8 cellular contexts compared by ENCODE assay signal in genomic region chr1:246506785-246507639, GRCh38. TPM values are rescaled to one million over a fixed set of nuclear protein-coding genes. Genes with fewer than 3 reads are reported as not detected.
DNase-seq lines count a peak whose midpoint lies in the region; ATAC-seq, FAIRE-seq and TF ChIP-seq lines count a peak whose summit lies in the region.

TSS of gene SMYD3 (minus strand) at chr1:246507279.

- peak within 1 kb of the TSS; percentile 91 for H3K4me3 ChIP-seq in left ventricle myocardium inferior

- H3K36me3 Mint-ChIP-seq in activated naive CD8-positive, alpha-beta T cell treated with anti-CD3 and anti-CD28 coated beads, Interleukin-2, amount 50 U/mL, for 24 hours (ENCODE audit: low read depth): peaks cover 4% of the 10 kb centered on the region

- H3K9me3 Mint-ChIP-seq in activated naive CD8-positive, alpha-beta T cell treated with anti-CD3 and anti-CD28 coated beads, Interleukin-2, amount 50 U/mL, for 24 hours: no peaks in the 10 kb centered on the region

- no peaks in the 10 kb centered on the region for H3K9me3 ChIP-seq in left ventricle myocardium inferior (replicated peaks)

- peaks cover 25% of the 10 kb centered on the region for H3K4me1 Mint-ChIP-seq in activated naive CD8-positive, alpha-beta T cell treated with anti-CD3 and anti-CD28 coated beads, Interleukin-2, amount 50 U/mL, for 24 hours

- H3K36me3 ChIP-seq in left ventricle myocardium inferior: no peaks in the 10 kb centered on the region

- H3K27me3 Mint-ChIP-seq in activated naive CD8-positive, alpha-beta T cell treated with anti-CD3 and anti-CD28 coated beads, Interleukin-2, amount 50 U/mL, for 24 hours: no peaks in the 10 kb centered on the region

- H3K4me3 Mint-ChIP-seq in activated naive CD8-positive, alpha-beta T cell treated with anti-CD3 and anti-CD28 coated beads, Interleukin-2, amount 50 U/mL, for 24 hours: peak within 1 kb of the TSS; percentile 88

- intact Hi-C loops in left ventricle myocardium inferior (cut with micrococcal nuclease): no loop called here

- ATAC-seq in HG02623 (IDR thresholded peaks at IDR 0.05; ENCODE audit: unreplicated experiment): peak; percentile 87
- ATAC-seq in activated naive CD8-positive, alpha-beta T cell treated with anti-CD3 and anti-CD28 coated beads, Interleukin-2, amount 50 U/mL, for 24 hours: peak; percentile 91

- H3K27ac Mint-ChIP-seq in activated naive CD8-positive, alpha-beta T cell treated with anti-CD3 and anti-CD28 coated beads, Interleukin-2, amount 50 U/mL, for 24 hours: peak within 1 kb of the TSS; percentile 84

- peaks cover 18% of the 10 kb centered on the region for H3K4me1 ChIP-seq in left ventricle myocardium inferior

- H3K27me3 ChIP-seq in left ventricle myocardium inferior (ENCODE audit: low read depth): no peaks in the 10 kb centered on the region

- TF ChIP-seq CTCF in GM12874 (IDR thresholded peaks at IDR 0.05; ENCODE audit: insufficient read depth, low read depth, low read length) (peak; percentile 19; the same call in 1 of the 2 replicates), left ventricle myocardium inferior (IDR thresholded peaks at IDR 0.05; ENCODE audit: borderline replicate concordance) (peak; percentile 27)

- peak within 1 kb of the TSS; percentile 68 for H3K27ac ChIP-seq in left ventricle myocardium inferior (replicated peaks)

- DNase-seq in NCI-H1092 (lab: John Stamatoyannopoulos, UW) (peak; percentile 88), SW480 (ENCODE audit: low spot score) (peak; percentile 76), left ventricle myocardium inferior (peak; percentile 76), pulmonary artery endothelial cell (ENCODE audit: low read depth, low spot score) (peak; percentile 11), urothelium cell line (ENCODE audit: low spot score) (peak; percentile 92)
- DNase-seq in activated naive CD8-positive, alpha-beta T cell treated with anti-CD3 and anti-CD28 coated beads, Interleukin-2, amount 50 U/mL, for 24 hours: peak; percentile 84

- no peak for FAIRE-seq in urothelium cell line (lab: Jason Lieb, UNC)

RNA-seq across cellular contexts. Expression of gene SMYD3, which starts in this region (rescaled TPM):
- total RNA-seq in left ventricle myocardium inferior (9.9 TPM), pulmonary artery endothelial cell (26.7 and 26.8 TPM in 2 replicates)

Comparison
In these comparisons a context has a peak if more than half of its experiments do, and no peak if none do; other contexts are left out.
1. Peak in every context shown above with its lines: DNase-seq, ATAC-seq, H3K4me3 ChIP-seq and H3K27ac ChIP-seq.
2. DNase-seq: peak in every context shown above with its lines; median percentile 92 in urothelium cell line; 88 in NCI-H1092; 84 in activated naive CD8-positive, alpha-beta T cell treated with anti-CD3 and anti-CD28 coated beads, Interleukin-2, amount 50 U/mL, for 24 hours; 76 in SW480; 76 in left ventricle myocardium inferior; 11 in pulmonary artery endothelial cell.